ENCODE assay signal across 9 cellular contexts in the genomic region with DNA sequence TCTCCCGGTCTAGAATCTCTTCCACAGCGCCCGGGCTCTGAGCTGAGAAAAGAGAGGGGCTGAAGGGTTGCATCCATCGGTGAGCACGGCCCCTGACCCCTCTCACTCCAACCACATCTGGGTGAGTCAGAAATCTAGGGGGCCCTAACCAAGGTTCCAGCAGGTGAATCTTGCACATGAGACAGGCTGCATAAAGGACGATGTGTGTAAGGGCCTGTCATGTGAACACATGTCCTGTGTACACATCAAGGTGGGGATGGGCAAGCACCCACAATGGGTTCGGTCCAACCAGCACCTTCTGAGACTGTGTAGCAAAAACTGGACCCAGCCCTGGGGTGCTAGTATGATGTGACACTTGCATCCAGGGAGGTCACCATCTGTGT. TPM values are rescaled to one million over a fixed set of nuclear protein-coding genes. Genes with fewer than 3 reads are reported as not detected.
A peak's percentile ranks its signal among the peaks of the same experiment; 100 is the strongest.
DNase-seq lines count a peak whose midpoint lies in the region; ATAC-seq and TF ChIP-seq lines count a peak whose summit lies in the region.
"Had no signal": no experiment of that assay in that cellular context is flagged by ENCODE, and none has a peak within 500 bp of the region (broad histone marks: within the 10 kb centered on the region; RNA-seq: fewer than 3 reads in every experiment).

No MANE protein-coding gene starts in this region.

- no peak overlapping the region for H3K27ac ChIP-seq in CD4-positive, alpha-beta T cell (ENCODE audit: low read depth, low read length)
- H3K27ac ChIP-seq in Panc1 (ENCODE audit: low read length) (peak overlapping the region; percentile 100), osteoblast (ENCODE audit: low read depth, low read length) (peak overlapping the region; percentile 99)

- H3K4me2 ChIP-seq in osteoblast (ENCODE audit: insufficient read depth, low read length): peak overlapping the region; percentile 90

- H3K4me1 Mint-ChIP-seq in CD4-positive, alpha-beta T cell (ENCODE audit: low read depth): peaks cover 72% of the 10 kb centered on the region

- H3K9me3 Mint-ChIP-seq in CD4-positive, alpha-beta T cell: no peaks in the 10 kb centered on the region

- H4K20me1 ChIP-seq in osteoblast (ENCODE audit: insufficient read depth, low read length): peaks cover 67% of the 10 kb centered on the region

- POLR2A ChIA-PET in CD4-positive, alpha-beta T cell (lab: Charles Lee): interaction anchor here (0.7 to 3.4 kb wide), 16 partner anchors 11 to 331 kb away, joined by 3 to 55 read pairs (median 18); a partner anchor contains a TSS
- POLR2A ChIA-PET in Panc1 (lab: Charles Lee): interaction anchor here (0.9 kb wide), 1 partner anchor 32 kb away, joined by 4 read pairs; no protein-coding TSS in a partner anchor

- CTCF ChIA-PET in CD4-positive, alpha-beta T cell (lab: Charles Lee): interaction anchor here (2.1 kb wide), 1 partner anchor 242 kb away, joined by 7 read pairs; no protein-coding TSS in a partner anchor
- CTCF ChIA-PET in Panc1 (lab: Charles Lee): no interaction called here

- BruUV-seq in Panc1 (replicated peaks; lab: Mats Ljungman, UMichigan): no TSS peak

- no peak for DNase-seq in CD4-positive, alpha-beta T cell
- no peak for DNase-seq in Panc1 (ENCODE audit: low read depth, low spot score)
- no peak for DNase-seq in epithelial cell of esophagus (ENCODE audit: low read depth)
- peak; percentile 88 for DNase-seq in osteoblast (ENCODE audit: insufficient read length, low spot score, missing footprints)
- DNase-seq in amygdala (lab: John Stamatoyannopoulos, UW): no peak
- DNase-seq in KBM-7: no peak
- DNase-seq in BE2C: no peak
- DNase-seq in NOMO-1 (lab: John Stamatoyannopoulos, UW; ENCODE audit: unreplicated experiment in 2 of 2): no peak
- DNase-seq: NCI-H2171 treated with DMSO at 0.1 percent for 48 hours had no signal

- ATAC-seq in CD4-positive, alpha-beta T cell (ENCODE audit: poor library complexity): no peak
- no peak for ATAC-seq in Panc1

- H2AFZ ChIP-seq in osteoblast (ENCODE audit: low read length): no peak overlapping the region

- in situ Hi-C loops in Panc1 (cut with HindIII; ENCODE audit: low pct_unique_long_range_greater_than_20kb, low sequenced_read_pairs) (no loop called here), KBM-7 (cut with MboI; ENCODE audit: low pct_unique_long_range_greater_than_20kb, low sequenced_read_pairs) (no loop called here)

- H3K27me3 ChIP-seq in CD4-positive, alpha-beta T cell (ENCODE audit: control insufficient read depth, insufficient read depth, low read length): no peaks in the 10 kb centered on the region
- H3K27me3 ChIP-seq in Panc1 (ENCODE audit: control insufficient read depth, insufficient read depth, low read length): no peaks in the 10 kb centered on the region
- no peaks in the 10 kb centered on the region for H3K27me3 ChIP-seq in osteoblast (ENCODE audit: insufficient read depth, low read length)
- no peaks in the 10 kb centered on the region for H3K27me3 ChIP-seq in BE2C

- H3K4me1 ChIP-seq in Panc1 (ENCODE audit: control insufficient read depth, insufficient read depth, low read length) (peaks cover 30% of the 10 kb centered on the region), osteoblast (ENCODE audit: insufficient read depth, low read length) (peaks cover 31% of the 10 kb centered on the region), BE2C (no peaks in the 10 kb centered on the region)

- H3K27ac Mint-ChIP-seq in CD4-positive, alpha-beta T cell: peak overlapping the region; percentile 99

- peaks cover 76% of the 10 kb centered on the region for H3K79me2 ChIP-seq in osteoblast (ENCODE audit: insufficient read depth, low read length)

- peaks cover 92% of the 10 kb centered on the region for H3K36me3 Mint-ChIP-seq in CD4-positive, alpha-beta T cell (ENCODE audit: low read depth)

- peak overlapping the region; percentile 95 for H3K4me3 Mint-ChIP-seq in CD4-positive, alpha-beta T cell

- H3K27me3 Mint-ChIP-seq in CD4-positive, alpha-beta T cell: no peaks in the 10 kb centered on the region

- TF ChIP-seq CTCF in CD4-positive, alpha-beta T cell (IDR thresholded peaks at IDR 0.05): no peak
- TF ChIP-seq CTCF in Panc1 (IDR thresholded peaks at IDR 0.05): no peak
- TF ChIP-seq CTCF in epithelial cell of esophagus (IDR thresholded peaks at IDR 0.05; ENCODE audit: insufficient read depth, low read depth, low read length, missing control alignments): no peak
- TF ChIP-seq CTCF in osteoblast (IDR thresholded peaks at IDR 0.05; ENCODE audit: extremely low read depth, low read depth, low read length): no peak
- TF ChIP-seq CTCF in BE2C (IDR thresholded peaks at IDR 0.05; ENCODE audit: low read depth, low read length): no peak

- intact Hi-C loops in CD4-positive, alpha-beta T cell (cut with DNase I, micrococcal nuclease): loop anchor here in 1 of 2 experiments (5.0 kb wide), 6 partner anchors 46 to 301 kb away; a partner anchor contains a TSS
- intact Hi-C loops in Panc1 (cut with micrococcal nuclease; ENCODE audit: unreplicated experiment): no loop called here

- H3K36me3 ChIP-seq in Panc1 (ENCODE audit: control insufficient read depth, insufficient read depth, low read length) (peaks cover 16% of the 10 kb centered on the region), osteoblast (ENCODE audit: insufficient read depth, low read length) (peaks cover 50% of the 10 kb centered on the region), BE2C (peaks cover 6% of the 10 kb centered on the region)

- H3K9me3 ChIP-seq in CD4-positive, alpha-beta T cell (ENCODE audit: control insufficient read depth, low read length): no peaks in the 10 kb centered on the region
- no peaks in the 10 kb centered on the region for H3K9me3 ChIP-seq in Panc1 (ENCODE audit: control insufficient read depth, insufficient read depth, low read depth, low read length)
- H3K9me3 ChIP-seq in osteoblast (ENCODE audit: low read depth, low read length): no peaks in the 10 kb centered on the region
- H3K9me3 ChIP-seq in BE2C: no peaks in the 10 kb centered on the region

- H3K4me3 ChIP-seq in Panc1 (ENCODE audit: low read depth in 2 of 2, low read length in 2 of 2) (peak overlapping the region; percentile 99 to 100), epithelial cell of esophagus (ENCODE audit: low read length) (peak overlapping the region; percentile 70), osteoblast (ENCODE audit: insufficient read depth, low read length) (peak overlapping the region; percentile 99), BE2C (ENCODE audit: low read depth, low read length) (no peak overlapping the region; the same call in 1 of the 2 replicates)

RNA-seq across cellular contexts. Expression of a gene that starts 1.2 kb away (rescaled TPM):
- 10 to 100 TPM; 69.5 to 72.7 TPM for total RNA-seq in CD4-positive, alpha-beta T cell
- total RNA-seq in Panc1 (2021; ENCODE audit: unreplicated experiment) (89.0 TPM), osteoblast (24.6 and 25.6 TPM in 2 replicates)
- polyA plus RNA-seq in Panc1 (2012; ENCODE audit: insufficient read length): 78.9 TPM
- polyA plus RNA-seq in BE2C (2012; ENCODE audit: insufficient read depth, insufficient read length, low read depth): 41.1 TPM

RNA-seq across cellular contexts. Expression of a gene that starts 1.5 kb away (rescaled TPM):
- total RNA-seq in CD4-positive, alpha-beta T cell: 100 to 1,000 TPM in 1 of 2 experiments, 10 to 100 TPM in 1; 99.6 to 104 TPM
- total RNA-seq in Panc1 (2021; ENCODE audit: unreplicated experiment): 264 TPM
- 259 TPM for polyA plus RNA-seq in Panc1 (2012; ENCODE audit: insufficient read length)
- total RNA-seq in osteoblast: 128 and 134 TPM in 2 replicates
- 118 TPM for polyA plus RNA-seq in BE2C (2012; ENCODE audit: insufficient read depth, insufficient read length, low read depth)

RNA-seq across cellular contexts. Expression of a gene that starts 13.1 kb away (rescaled TPM):
- total RNA-seq in CD4-positive, alpha-beta T cell: not detected
- not detected for total RNA-seq in Panc1 (2021; ENCODE audit: unreplicated experiment)
- polyA plus RNA-seq in Panc1 (2012; ENCODE audit: insufficient read length): not detected
- total RNA-seq in osteoblast: not detected in 2 replicates
- not detected for polyA plus RNA-seq in BE2C (2012; ENCODE audit: insufficient read depth, insufficient read length, low read depth)

RNA-seq across cellular contexts. Expression of a gene that starts 30.1 kb away (rescaled TPM):
- 10 to 100 TPM; 16.4 to 18.0 TPM for total RNA-seq in CD4-positive, alpha-beta T cell
- total RNA-seq in Panc1 (2021; ENCODE audit: unreplicated experiment) (37.5 TPM), osteoblast (10.9 and 11.2 TPM in 2 replicates)
- polyA plus RNA-seq in Panc1 (2012; ENCODE audit: insufficient read length): 56.2 TPM
- polyA plus RNA-seq in BE2C (2012; ENCODE audit: insufficient read depth, insufficient read length, low read depth): 16.1 TPM

RNA-seq across cellular contexts. Expression of a gene that starts 30.8 kb away (rescaled TPM):
- 10 to 100 TPM; 56.9 to 57.8 TPM for total RNA-seq in CD4-positive, alpha-beta T cell
- total RNA-seq in Panc1 (2021; ENCODE audit: unreplicated experiment): 271 TPM
- polyA plus RNA-seq in Panc1 (2012; ENCODE audit: insufficient read length): 202 TPM
- 110 and 117 TPM in 2 replicates for total RNA-seq in osteoblast
- polyA plus RNA-seq in BE2C (2012; ENCODE audit: insufficient read depth, insufficient read length, low read depth): 118 TPM
